12 cellular contexts compared by ENCODE assay signal in the genomic region with DNA sequence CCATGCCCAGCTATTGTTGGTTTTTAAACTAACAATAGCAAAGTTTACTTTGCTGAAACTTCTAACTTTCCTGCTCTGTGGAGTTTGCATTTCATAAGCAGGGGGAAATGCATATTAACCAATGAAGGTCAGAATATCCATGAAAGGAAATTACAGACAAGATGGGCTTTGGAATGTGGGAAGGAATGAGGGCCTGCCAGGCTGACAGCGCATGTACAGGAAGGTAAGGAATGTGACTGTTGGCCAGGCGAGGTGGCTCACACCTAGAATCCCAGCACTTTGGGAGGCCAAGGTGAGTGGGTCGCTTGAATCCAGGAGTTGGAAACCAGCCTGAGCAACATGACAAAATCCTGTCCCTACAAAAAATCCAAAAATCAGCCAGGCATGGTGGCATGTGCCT.
"Had no signal": no experiment of that assay in that cellular context is flagged by ENCODE, and none has a peak within 500 bp of the region (broad histone marks: within the 10 kb centered on the region; RNA-seq: fewer than 3 reads in every experiment).

No MANE protein-coding gene starts in this region.

- H3K27ac ChIP-seq: foreskin keratinocyte, heart right ventricle, parathyroid adenoma, thyroid gland had no signal

- H3K36me3 Mint-ChIP-seq: activated naive CD4-positive, alpha-beta T cell treated with anti-CD3 and anti-CD28 coated beads, Interleukin-2, amount 50 U/mL, for 72 hours had no signal

- H3K27me3 ChIP-seq: foreskin keratinocyte, heart right ventricle, thyroid gland had no signal

- H3K36me3 ChIP-seq: thyroid gland had no signal

- ATAC-seq: activated CD4-positive, CD25-positive, alpha-beta regulatory T cell treated with anti-CD3 and anti-CD28 coated beads, Interleukin-2, amount 50 U/mL, for 24 hours; activated naive CD4-positive, alpha-beta T cell treated with anti-CD3 and anti-CD28 coated beads, Interleukin-2, amount 50 U/mL, for 72 hours; foreskin keratinocyte; heart right ventricle; left ventricle myocardium superior had no signal

- H3K9me3 Mint-ChIP-seq: activated naive CD4-positive, alpha-beta T cell treated with anti-CD3 and anti-CD28 coated beads, Interleukin-2, amount 50 U/mL, for 72 hours had no signal

- H3K4me1 ChIP-seq: foreskin keratinocyte, heart right ventricle, parathyroid adenoma, thyroid gland had no signal

- H3K4me3 ChIP-seq: heart right ventricle, thyroid gland had no signal

- DNase-seq: activated CD4-positive, alpha-beta T cell treated with anti-CD3 and anti-CD28 coated beads, Interleukin-2, amount 50 U/mL, for 48 hours; heart right ventricle; kidney; left ventricle myocardium superior; mesenchymal stem cell; retina; T-helper 2 cell; thyroid gland had no signal

- H3K9me3 ChIP-seq: heart right ventricle, thyroid gland had no signal
